Comparison of ENCODE assay signal across 8 cellular contexts in genomic region chr2:63589148-63589972, GRCh38. TPM values are rescaled to one million over a fixed set of nuclear protein-coding genes. Genes with fewer than 3 reads are reported as not detected.
DNase-seq lines count a peak whose midpoint lies in the region; ATAC-seq and TF ChIP-seq lines count a peak whose summit lies in the region.

No MANE protein-coding gene starts in this region.

- H3K27ac Mint-ChIP-seq in activated CD8-positive, alpha-beta memory T cell treated with anti-CD3 and anti-CD28 coated beads, Interleukin-2, amount 10 ng/mL, durations not matched to agents 7 days and 5 days: peak overlapping the region; percentile 94
- peak overlapping the region; percentile 95 for H3K27ac Mint-ChIP-seq in neural crest cell (ENCODE audit: unreplicated experiment)

- CTCF ChIA-PET in activated CD8-positive, alpha-beta memory T cell treated with anti-CD3 and anti-CD28 coated beads, Interleukin-2, amount 10 ng/mL, durations not matched to agents 7 days and 5 days (lab: Charles Lee): interaction anchor here (1.0 to 1.2 kb wide), 4 partner anchors 10 to 272 kb away, joined by 3 read pairs; partner anchors contain the start of gene UGP2

- DNase-seq in activated CD8-positive, alpha-beta memory T cell treated with anti-CD3 and anti-CD28 coated beads, Interleukin-2, amount 10 ng/mL, durations not matched to agents 7 days and 5 days: no peak
- no peak for DNase-seq in activated CD8-positive, alpha-beta memory T cell treated with anti-CD3 and anti-CD28 coated beads for 24 hours
- DNase-seq in SK-N-DZ (ENCODE audit: low spot score) (peak; percentile 24), erythroblast (lab: John Stamatoyannopoulos, UW) (peak; percentile 31 to 41), neural crest cell (ENCODE audit: low read depth, low spot score) (no peak), ecto neural progenitor cell (ENCODE audit: low spot score) (no peak)

- H3K4me3 Mint-ChIP-seq in activated CD8-positive, alpha-beta memory T cell treated with anti-CD3 and anti-CD28 coated beads, Interleukin-2, amount 10 ng/mL, durations not matched to agents 7 days and 5 days: peak overlapping the region; percentile 90
- H3K4me3 Mint-ChIP-seq in neural crest cell: peak overlapping the region; percentile 96

- peaks cover 13% of the 10 kb centered on the region for H3K36me3 Mint-ChIP-seq in activated CD8-positive, alpha-beta memory T cell treated with anti-CD3 and anti-CD28 coated beads, Interleukin-2, amount 10 ng/mL, durations not matched to agents 7 days and 5 days
- no peaks in the 10 kb centered on the region for H3K36me3 Mint-ChIP-seq in neural crest cell (ENCODE audit: low read depth)

- ATAC-seq in activated CD8-positive, alpha-beta memory T cell treated with anti-CD3 and anti-CD28 coated beads, Interleukin-2, amount 10 ng/mL, durations not matched to agents 7 days and 5 days: no peak
- ATAC-seq in HG02981 (IDR thresholded peaks at IDR 0.05; ENCODE audit: unreplicated experiment) (peak; percentile 8), GM18519 (IDR thresholded peaks at IDR 0.05; ENCODE audit: low FRiP score, unreplicated experiment) (no peak)

- no peak for TF ChIP-seq CTCF in neural crest cell (conservative IDR thresholded peaks at IDR 0.05)

- no peak for TF ChIP-seq POLR2A in erythroblast (IDR thresholded peaks at IDR 0.05; ENCODE audit: low read length)

- peaks cover 41% of the 10 kb centered on the region for H3K4me1 Mint-ChIP-seq in activated CD8-positive, alpha-beta memory T cell treated with anti-CD3 and anti-CD28 coated beads, Interleukin-2, amount 10 ng/mL, durations not matched to agents 7 days and 5 days
- peaks cover 36% of the 10 kb centered on the region for H3K4me1 Mint-ChIP-seq in neural crest cell

- H3K9me3 Mint-ChIP-seq in activated CD8-positive, alpha-beta memory T cell treated with anti-CD3 and anti-CD28 coated beads, Interleukin-2, amount 10 ng/mL, durations not matched to agents 7 days and 5 days (ENCODE audit: low read depth): no peaks in the 10 kb centered on the region
- no peaks in the 10 kb centered on the region for H3K9me3 Mint-ChIP-seq in neural crest cell

- H3K27me3 Mint-ChIP-seq in activated CD8-positive, alpha-beta memory T cell treated with anti-CD3 and anti-CD28 coated beads, Interleukin-2, amount 10 ng/mL, durations not matched to agents 7 days and 5 days: no peaks in the 10 kb centered on the region
- H3K27me3 Mint-ChIP-seq in neural crest cell (ENCODE audit: low read depth): peaks cover 8% of the 10 kb centered on the region

RNA-seq across cellular contexts. Expression of gene MDH1, which starts 0.6 kb away (rescaled TPM):
- total RNA-seq in activated CD8-positive, alpha-beta memory T cell treated with anti-CD3 and anti-CD28 coated beads, Interleukin-2, amount 10 ng/mL, durations not matched to agents 7 days and 5 days: 100 to 1,000 TPM; 169 to 209 TPM
- polyA plus RNA-seq in SK-N-DZ (2014; cell fraction: cytosol; rRNA removed): 368 and 401 TPM in 2 replicates
- polyA plus RNA-seq in SK-N-DZ (2014; cell fraction: nucleus; rRNA removed): 205 and 244 TPM in 2 replicates
- 145 and 155 TPM in 2 replicates for total RNA-seq in neural crest cell

RNA-seq across cellular contexts. Expression of gene WDPCP, which starts 1.1 kb away (rescaled TPM):
- 1 to 10 TPM; 7.3 to 7.6 TPM for total RNA-seq in activated CD8-positive, alpha-beta memory T cell treated with anti-CD3 and anti-CD28 coated beads, Interleukin-2, amount 10 ng/mL, durations not matched to agents 7 days and 5 days
- polyA plus RNA-seq in SK-N-DZ (2014; cell fraction: cytosol; rRNA removed): 2.2 and 5.4 TPM in 2 replicates
- polyA plus RNA-seq in SK-N-DZ (2014; cell fraction: nucleus; rRNA removed): 3.2 and 7.6 TPM in 2 replicates
- total RNA-seq in neural crest cell: 6.8 and 9.1 TPM in 2 replicates

Comparison
In these comparisons a context has a peak if more than half of its experiments do, and no peak if none do; other contexts are left out.
1. DNase-seq: peak in SK-N-DZ (single experiment) and erythroblast (2 of 2); none in activated CD8-positive, alpha-beta memory T cell treated with anti-CD3 and anti-CD28 coated beads, Interleukin-2, amount 10 ng/mL, durations not matched to agents 7 days and 5 days (single experiment), activated CD8-positive, alpha-beta memory T cell treated with anti-CD3 and anti-CD28 coated beads for 24 hours (single experiment), neural crest cell (single experiment) and ecto neural progenitor cell (single experiment).